ENCODE assay signal across 28 cellular contexts in the genomic region with DNA sequence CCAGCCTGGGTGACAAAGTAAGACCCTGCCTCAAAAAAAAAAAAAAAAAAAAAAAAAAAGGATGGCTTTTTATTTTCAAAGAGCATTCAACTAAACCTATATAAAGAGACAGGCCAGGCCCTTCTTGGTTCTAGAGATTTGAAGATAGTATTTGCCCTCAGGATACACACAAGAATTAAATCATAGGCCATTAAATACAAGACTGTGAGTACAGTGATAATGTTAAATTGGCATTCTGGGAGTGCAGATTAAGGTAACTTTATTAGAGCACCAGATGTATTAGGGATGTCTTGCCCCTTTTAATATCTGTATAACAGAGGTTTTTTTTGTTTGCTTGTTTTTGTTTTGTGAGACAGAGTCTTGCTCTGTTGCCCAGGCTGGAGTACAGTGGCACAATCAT.
"Had no signal": no experiment of that assay in that cellular context is flagged by ENCODE, and none has a peak within 500 bp of the region (broad histone marks: within the 10 kb centered on the region; RNA-seq: fewer than 3 reads in every experiment).

No MANE protein-coding gene starts in this region.

- FAIRE-seq: bronchial epithelial cell, TTC549 had no signal

- DNase-seq: activated B cell treated with CpG ODN at 0.5 μM for 24 hours; activated CD4-positive, alpha-beta T cell treated with anti-CD3 and anti-CD28 coated beads for 1 hour; activated CD4-positive, alpha-beta T cell treated with anti-CD3 and anti-CD28 coated beads, Interleukin-2, amount 10 ng/mL, durations not matched to agents 24 days and 14 days; activated CD8-positive, alpha-beta memory T cell treated with anti-CD3 and anti-CD28 coated beads, Interleukin-2, amount 10 ng/mL, durations not matched to agents 7 days and 5 days; activated gamma-delta T cell; activated naive CD8-positive, alpha-beta T cell treated with anti-CD3 and anti-CD28 coated beads, Interleukin-2, amount 50 U/mL, for 24 hours; activated T-cell treated with anti-CD3 and anti-CD28 coated beads, Interleukin-2, amount 50 U/mL, for 4 hours; amniotic stem cell; body of pancreas; MG63; MV-4-11; NCI-H1092 treated with DMSO at 0.1 percent for 48 hours; NCI-H1436 treated with DMSO at 0.1 percent for 48 hours; NCI-H187; NCI-H510A treated with DMSO at 0.1 percent for 48 hours; NCI-H69; NK-92 treated with Interleukin-12 subunit alpha and Interleukin-12 subunit beta, amount 100 ng/mL, for 24 hours; OCI-M1; RPMI8226; T-helper 2 cell; T1000 had no signal

- ATAC-seq: activated CD8-positive, alpha-beta memory T cell treated with anti-CD3 and anti-CD28 coated beads, Interleukin-2, amount 10 ng/mL, durations not matched to agents 7 days and 5 days; activated naive CD4-positive, alpha-beta T cell treated with anti-CD3 and anti-CD28 coated beads, Interleukin-2, amount 50 U/mL, for 72 hours; activated naive CD8-positive, alpha-beta T cell treated with anti-CD3 and anti-CD28 coated beads, Interleukin-2, amount 50 U/mL, for 24 hours; activated T-cell treated with anti-CD3 and anti-CD28 coated beads, Interleukin-2, amount 50 U/mL, for 4 hours; activated T-helper 17 cell treated with anti-CD3 and anti-CD28 coated beads, Interleukin-2, amount 50 U/mL, for 72 hours; body of pancreas; Panc1; Right ventricle myocardium inferior had no signal

- H3K27me3 Mint-ChIP-seq: activated B cell treated with CpG ODN at 0.5 μM for 24 hours; activated CD4-positive, alpha-beta T cell treated with anti-CD3 and anti-CD28 coated beads, Interleukin-2, amount 10 ng/mL, durations not matched to agents 24 days and 14 days; activated CD8-positive, alpha-beta memory T cell treated with anti-CD3 and anti-CD28 coated beads, Interleukin-2, amount 10 ng/mL, durations not matched to agents 7 days and 5 days; activated naive CD8-positive, alpha-beta T cell treated with anti-CD3 and anti-CD28 coated beads, Interleukin-2, amount 50 U/mL, for 24 hours; activated T-helper 17 cell treated with anti-CD3 and anti-CD28 coated beads, Interleukin-2, amount 50 U/mL, for 72 hours; central memory CD8-positive, alpha-beta T cell had no signal

- H3K4me3 Mint-ChIP-seq: activated B cell treated with CpG ODN at 0.5 μM for 24 hours; activated CD4-positive, alpha-beta T cell treated with anti-CD3 and anti-CD28 coated beads, Interleukin-2, amount 10 ng/mL, durations not matched to agents 24 days and 14 days; activated CD8-positive, alpha-beta memory T cell treated with anti-CD3 and anti-CD28 coated beads, Interleukin-2, amount 10 ng/mL, durations not matched to agents 7 days and 5 days; activated naive CD8-positive, alpha-beta T cell treated with anti-CD3 and anti-CD28 coated beads, Interleukin-2, amount 50 U/mL, for 24 hours; activated T-cell treated with anti-CD3 and anti-CD28 coated beads, Interleukin-2, amount 50 U/mL, for 4 hours had no signal

- H3K27ac Mint-ChIP-seq: activated B cell treated with CpG ODN at 0.5 μM for 24 hours; activated CD4-positive, alpha-beta T cell treated with anti-CD3 and anti-CD28 coated beads, Interleukin-2, amount 10 ng/mL, durations not matched to agents 24 days and 14 days; activated CD8-positive, alpha-beta memory T cell treated with anti-CD3 and anti-CD28 coated beads, Interleukin-2, amount 10 ng/mL, durations not matched to agents 7 days and 5 days; activated T-helper 17 cell treated with anti-CD3 and anti-CD28 coated beads, Interleukin-2, amount 50 U/mL, for 72 hours had no signal
